21 cellular contexts compared by ENCODE assay signal in genomic region chr2:60486067-60486466, GRCh38.
DNase-seq lines count a peak whose midpoint lies in the region; ATAC-seq, FAIRE-seq and TF ChIP-seq lines count a peak whose summit lies in the region.
"Had no signal": no experiment of that assay in that cellular context is flagged by ENCODE, and none has a peak within 500 bp of the region (broad histone marks: within the 10 kb centered on the region; RNA-seq: fewer than 3 reads in every experiment).

No MANE protein-coding gene starts in this region.

- intact Hi-C loops in left ventricle myocardium superior (cut with micrococcal nuclease) = no loop called here
- intact Hi-C loops in pancreas (cut with DNase I) = no loop called here

- H3K36me3 Mint-ChIP-seq in stimulated activated naive CD8-positive, alpha-beta T cell treated with anti-CD3 and anti-CD28 coated beads, Interleukin-15, Interleukin-2, amounts not matched to agents 100 ng/mL and 50 ng/mL, for 24 hours (ENCODE audit: low read depth) = no peaks in the 10 kb centered on the region
- H3K36me3 Mint-ChIP-seq: CD8-positive, alpha-beta T cell; stimulated activated effector memory CD8-positive, alpha-beta T cell treated with anti-CD3 and anti-CD28 coated beads, Interleukin-12 subunit alpha, Interleukin-12 subunit beta, amount 100 ng/mL, for 72 hours had no signal

- H3K27ac ChIP-seq in SJCRH30 (no peak overlapping the region), pancreas (no peak overlapping the region)
- H3K27ac ChIP-seq: ascending aorta, colonic mucosa, parathyroid adenoma had no signal

- TF ChIP-seq CTCF in pancreas (IDR thresholded peaks at IDR 0.05) = no peak

- WGBS in pancreas, 2 donors = 88 to 100% methylated on average over 1 of the region's 1 CpG

- H3K4me1 Mint-ChIP-seq in stimulated activated naive CD8-positive, alpha-beta T cell treated with anti-CD3 and anti-CD28 coated beads, Interleukin-15, Interleukin-2, amounts not matched to agents 100 ng/mL and 50 ng/mL, for 24 hours (ENCODE audit: low read depth) = peaks cover 35% of the 10 kb centered on the region
- H3K4me1 Mint-ChIP-seq: stimulated activated effector memory CD8-positive, alpha-beta T cell treated with anti-CD3 and anti-CD28 coated beads, Interleukin-12 subunit alpha, Interleukin-12 subunit beta, amount 100 ng/mL, for 72 hours had no signal

- H3K4me1 ChIP-seq in SJCRH30 = no peaks in the 10 kb centered on the region
- H3K4me1 ChIP-seq in pancreas = peaks cover 2 to 18% (median 10%) of the 10 kb centered on the region in 3 donors
- H3K4me1 ChIP-seq: ascending aorta, parathyroid adenoma had no signal

- H3K4me3 ChIP-seq in SJCRH30 = no peak overlapping the region
- H3K4me3 ChIP-seq in pancreas = no peak overlapping the region
- H3K4me3 ChIP-seq: ascending aorta, colonic mucosa had no signal

- ATAC-seq in stimulated activated naive CD8-positive, alpha-beta T cell treated with anti-CD3 and anti-CD28 coated beads, Interleukin-15, Interleukin-2, amounts not matched to agents 100 U/mL and 50 U/mL, for 24 hours = no peak
- peak; percentile 11 for ATAC-seq in left ventricle myocardium superior
- ATAC-seq in pancreas = no peak
- no peak for ATAC-seq in GM18498 (IDR thresholded peaks at IDR 0.05; ENCODE audit: unreplicated experiment)
- ATAC-seq: CD8-positive, alpha-beta T cell; Panc1; stimulated activated effector memory CD8-positive, alpha-beta T cell treated with anti-CD3 and anti-CD28 coated beads, Interleukin-12 subunit alpha, Interleukin-12 subunit beta, amount 100 ng/mL, for 72 hours had no signal

- no peak for DNase-seq in stimulated activated naive CD8-positive, alpha-beta T cell treated with anti-CD3 and anti-CD28 coated beads, Interleukin-15, Interleukin-2, amounts not matched to agents 100 U/mL and 50 U/mL, for 24 hours
- DNase-seq in SJCRH30 (peak; percentile 30 to 65), left ventricle myocardium superior (no peak), T-helper 1 cell (no peak), pancreas (no peak)
- no peak for DNase-seq in stimulated activated naive CD4-positive, alpha-beta T cell treated with Interleukin-2 at 50 U/mL for 16 hours (lab: John Stamatoyannopoulos, UW)
- DNase-seq: activated CD4-positive, alpha-beta T cell treated with anti-CD3 and anti-CD28 coated beads, Interleukin-2, amount 10 ng/mL, durations not matched to agents 7 days and 5 days; CD8-positive, alpha-beta T cell; colonic mucosa; EL; foreskin melanocyte; NCI-H1092 treated with DMSO at 0.1 percent for 48 hours; NCI-H526 treated with DMSO at 0.1 percent for 48 hours; SK-N-SH had no signal

- no peak overlapping the region for H3K4me3 Mint-ChIP-seq in stimulated activated naive CD8-positive, alpha-beta T cell treated with anti-CD3 and anti-CD28 coated beads, Interleukin-15, Interleukin-2, amounts not matched to agents 100 ng/mL and 50 ng/mL, for 24 hours
- H3K4me3 Mint-ChIP-seq: activated CD4-positive, alpha-beta T cell treated with anti-CD3 and anti-CD28 coated beads, Interleukin-2, amount 10 ng/mL, durations not matched to agents 7 days and 5 days; CD8-positive, alpha-beta T cell; stimulated activated effector memory CD8-positive, alpha-beta T cell treated with anti-CD3 and anti-CD28 coated beads, Interleukin-12 subunit alpha, Interleukin-12 subunit beta, amount 100 ng/mL, for 72 hours had no signal

- H3K27ac Mint-ChIP-seq in stimulated activated naive CD8-positive, alpha-beta T cell treated with anti-CD3 and anti-CD28 coated beads, Interleukin-15, Interleukin-2, amounts not matched to agents 100 ng/mL and 50 ng/mL, for 24 hours = peak overlapping the region; percentile 74
- H3K27ac Mint-ChIP-seq: activated CD4-positive, alpha-beta T cell treated with anti-CD3 and anti-CD28 coated beads, Interleukin-2, amount 10 ng/mL, durations not matched to agents 7 days and 5 days; CD8-positive, alpha-beta T cell; stimulated activated effector memory CD8-positive, alpha-beta T cell treated with anti-CD3 and anti-CD28 coated beads, Interleukin-12 subunit alpha, Interleukin-12 subunit beta, amount 100 ng/mL, for 72 hours had no signal

- H3K9me3 ChIP-seq in SJCRH30 (replicated peaks) (no peaks in the 10 kb centered on the region), pancreas (no peaks in the 10 kb centered on the region)
- H3K9me3 ChIP-seq: ascending aorta, colonic mucosa, SK-N-SH had no signal

- no peaks in the 10 kb centered on the region for H3K27me3 Mint-ChIP-seq in stimulated activated naive CD8-positive, alpha-beta T cell treated with anti-CD3 and anti-CD28 coated beads, Interleukin-15, Interleukin-2, amounts not matched to agents 100 ng/mL and 50 ng/mL, for 24 hours

- 0 out of 2 replicates have a peak, but pooled peaks cover 5% of the 10 kb centered on the region for H3K36me3 ChIP-seq in SJCRH30
- H3K36me3 ChIP-seq in pancreas = no peaks in the 10 kb centered on the region
- H3K36me3 ChIP-seq: ascending aorta, colonic mucosa had no signal

- no peaks in the 10 kb centered on the region for H3K9me3 Mint-ChIP-seq in stimulated activated naive CD8-positive, alpha-beta T cell treated with anti-CD3 and anti-CD28 coated beads, Interleukin-15, Interleukin-2, amounts not matched to agents 100 ng/mL and 50 ng/mL, for 24 hours
- H3K9me3 Mint-ChIP-seq: activated CD4-positive, alpha-beta T cell treated with anti-CD3 and anti-CD28 coated beads, Interleukin-2, amount 10 ng/mL, durations not matched to agents 7 days and 5 days; CD8-positive, alpha-beta T cell; stimulated activated effector memory CD8-positive, alpha-beta T cell treated with anti-CD3 and anti-CD28 coated beads, Interleukin-12 subunit alpha, Interleukin-12 subunit beta, amount 100 ng/mL, for 72 hours had no signal

- H3K27me3 ChIP-seq in SJCRH30 (no peaks in the 10 kb centered on the region), pancreas (no peaks in the 10 kb centered on the region)
- H3K27me3 ChIP-seq: ascending aorta, colonic mucosa had no signal

- FAIRE-seq in pancreas (lab: Jason Lieb, UNC) = no peak
- FAIRE-seq: H54 had no signal

Comparison
In these comparisons a context has a peak if more than half of its experiments do, and no peak if none do; other contexts are left out.
1. DNase-seq: peak in SJCRH30 (2 of 2); none in stimulated activated naive CD8-positive, alpha-beta T cell treated with anti-CD3 and anti-CD28 coated beads, Interleukin-15, Interleukin-2, amounts not matched to agents 100 U/mL and 50 U/mL, for 24 hours (single experiment), left ventricle myocardium superior (single experiment), T-helper 1 cell (0 of 5), pancreas (0 of 6) and stimulated activated naive CD4-positive, alpha-beta T cell treated with Interleukin-2 at 50 U/mL for 16 hours (single experiment).